In the genomic region with DNA sequence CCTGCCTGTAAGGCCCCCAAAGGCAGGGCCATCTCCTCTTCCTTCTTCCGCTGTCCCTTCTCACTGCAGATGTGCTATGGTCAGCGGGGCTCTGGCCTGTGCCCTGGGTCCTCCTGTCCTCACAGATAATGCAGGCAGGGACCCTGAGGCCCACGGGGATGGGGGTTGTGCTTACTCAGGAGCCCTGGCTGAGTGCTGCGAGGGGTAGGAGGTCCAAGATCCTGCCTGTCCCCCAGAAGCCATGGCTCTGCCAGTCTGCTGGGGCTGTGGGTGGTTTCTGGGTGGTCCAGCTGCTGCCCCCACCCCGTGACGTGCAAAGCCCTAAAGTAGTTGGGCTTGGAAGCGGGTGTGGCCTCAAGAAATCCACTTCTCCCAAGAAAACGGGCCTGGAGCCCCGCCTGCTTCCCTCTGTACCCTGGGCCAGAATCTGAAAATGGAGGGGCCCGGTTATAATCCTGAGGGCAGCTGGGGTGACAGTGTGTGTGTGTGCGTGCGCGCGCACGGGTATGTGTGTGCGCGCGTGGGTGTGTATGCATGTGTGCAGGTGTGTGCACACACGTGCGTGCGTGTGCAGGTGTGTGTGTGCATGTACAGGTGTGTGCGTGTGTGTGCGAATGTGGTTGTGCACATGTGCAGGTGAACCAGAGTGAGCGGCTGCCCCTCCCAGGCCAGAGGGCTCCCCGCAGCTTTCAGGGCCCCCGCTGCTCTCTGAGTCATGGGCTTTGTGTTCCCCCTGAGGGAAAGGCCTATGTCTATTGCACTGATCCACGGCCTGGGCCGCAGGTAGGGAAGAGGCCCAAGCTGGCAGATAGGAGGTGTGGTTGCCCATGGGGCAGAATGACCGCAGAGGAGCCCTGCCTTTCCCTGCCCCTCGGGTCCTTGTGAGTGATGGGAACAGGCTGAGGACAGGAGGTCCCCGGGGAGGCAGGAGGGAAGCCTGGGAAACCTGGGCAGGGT, we compare ENCODE assay signal across 18 cellular contexts. TPM values are rescaled to one million over a fixed set of nuclear protein-coding genes. Genes with fewer than 3 reads are reported as not detected.
"Had no signal": no experiment of that assay in that cellular context is flagged by ENCODE, and none has a peak within 500 bp of the region (broad histone marks: within the 10 kb centered on the region; RNA-seq: fewer than 3 reads in every experiment).

No MANE protein-coding gene starts in this region.

- H3K79me2 ChIP-seq: hepatocyte had no signal

- DNase-seq: activated naive CD4-positive, alpha-beta T cell; naive thymus-derived CD8-positive, alpha-beta T cell; nucleus accumbens; right cardiac atrium; T-helper 9 cell had no signal

- H3K4me3 Mint-ChIP-seq: activated T-helper 1 cell treated with anti-CD3 and anti-CD28 coated beads, Interleukin-12 subunit alpha, Interleukin-12 subunit beta, Interleukin-2, Interleukin-4 antibody, amounts not matched to agents 30 ng/mL and 10 ng/mL and 1 ng/mL, durations not matched to agents 14 hours and 24 hours and 36 hours; memory B cell; naive thymus-derived CD8-positive, alpha-beta T cell had no signal

- H3K27me3 ChIP-seq: ascending aorta, hepatocyte had no signal

- H3K27ac ChIP-seq: hepatocyte, prostate gland, thoracic aorta had no signal

- H3K36me3 ChIP-seq: ascending aorta, prostate gland, thoracic aorta had no signal

- H2AFZ ChIP-seq: hepatocyte had no signal

- H3K4me3 ChIP-seq: ascending aorta, hepatocyte, prostate gland, thoracic aorta had no signal

- H3K9me3 ChIP-seq: ascending aorta, prostate gland, thoracic aorta had no signal

- H3K27me3 Mint-ChIP-seq: naive thymus-derived CD8-positive, alpha-beta T cell had no signal

- H3K9me3 Mint-ChIP-seq: activated T-helper 1 cell treated with anti-CD3 and anti-CD28 coated beads, Interleukin-12 subunit alpha, Interleukin-12 subunit beta, Interleukin-2, Interleukin-4 antibody, amounts not matched to agents 30 ng/mL and 10 ng/mL and 1 ng/mL, durations not matched to agents 14 hours and 24 hours and 36 hours; memory B cell; naive thymus-derived CD8-positive, alpha-beta T cell had no signal

- H3K36me3 Mint-ChIP-seq: memory B cell; naive thymus-derived CD8-positive, alpha-beta T cell had no signal

- H3K27ac Mint-ChIP-seq: activated T-helper 1 cell treated with anti-CD3 and anti-CD28 coated beads, Interleukin-12 subunit alpha, Interleukin-12 subunit beta, Interleukin-2, Interleukin-4 antibody, amounts not matched to agents 30 ng/mL and 10 ng/mL and 1 ng/mL, durations not matched to agents 14 hours and 24 hours and 36 hours; memory B cell had no signal

- H3K4me2 ChIP-seq: hepatocyte had no signal

- ATAC-seq: activated CD4-positive, CD25-positive, alpha-beta regulatory T cell treated with anti-CD3 and anti-CD28 coated beads, Interleukin-2, amount 50 U/mL, for 24 hours; esophagus mucosa; left lobe of liver; naive thymus-derived CD8-positive, alpha-beta T cell; right cardiac atrium had no signal

- FAIRE-seq: colon, keratinocyte, urothelium cell line had no signal

RNA-seq across cellular contexts. Expression of a gene that starts 13.8 kb away (rescaled TPM):
- total RNA-seq: activated T-helper 1 cell treated with anti-CD3 and anti-CD28 coated beads, Interleukin-12 subunit alpha, Interleukin-12 subunit beta, Interleukin-2, Interleukin-4 antibody, amounts not matched to agents 30 ng/mL and 10 ng/mL and 1 ng/mL, durations not matched to agents 14 hours and 24 hours and 36 hours had no signal

RNA-seq across cellular contexts. Expression of a gene that starts 47.9 kb away (rescaled TPM):
- total RNA-seq: activated CD8-positive, alpha-beta memory T cell treated with anti-CD3 and anti-CD28 coated beads for 36 hours; activated T-helper 1 cell treated with anti-CD3 and anti-CD28 coated beads, Interleukin-12 subunit alpha, Interleukin-12 subunit beta, Interleukin-2, Interleukin-4 antibody, amounts not matched to agents 30 ng/mL and 10 ng/mL and 1 ng/mL, durations not matched to agents 14 hours and 24 hours and 36 hours; ascending aorta; hepatocyte; naive thymus-derived CD8-positive, alpha-beta T cell; right cardiac atrium; thoracic aorta had no signal
- polyA plus RNA-seq: hepatocyte; naive thymus-derived CD8-positive, alpha-beta T cell; right cardiac atrium had no signal
